Comparison of ENCODE assay signal across 18 cellular contexts in genomic region chr13:48501705-48502104, GRCh38. TPM values are rescaled to one million over a fixed set of nuclear protein-coding genes. Genes with fewer than 3 reads are reported as not detected.
DNase-seq lines count a peak whose midpoint lies in the region; ATAC-seq and TF ChIP-seq lines count a peak whose summit lies in the region.
"Had no signal": no experiment of that assay in that cellular context is flagged by ENCODE, and none has a peak within 500 bp of the region (broad histone marks: within the 10 kb centered on the region; RNA-seq: fewer than 3 reads in every experiment).

No MANE protein-coding gene starts in this region.

- DNase-seq in nucleus accumbens (lab: John Stamatoyannopoulos, UW) (no peak), head of caudate nucleus (no peak), hippocampal formation (lab: John Stamatoyannopoulos, UW) (no peak)
- DNase-seq in activated CD4-positive, alpha-beta T cell treated with anti-CD3 and anti-CD28 coated beads for 36 hours = no peak
- DNase-seq: activated CD4-positive, alpha-beta T cell treated with anti-CD3 and anti-CD28 coated beads, Interleukin-2, amount 50 U/mL, for 4 hours; Caco-2; cortex of kidney; GOT3; NCI-H1048 had no signal

- intact Hi-C loops in head of caudate nucleus (cut with DNase I) = no loop called here
- intact Hi-C loops in activated CD4-positive, alpha-beta T cell treated with anti-CD3 and anti-CD28 coated beads for 36 hours (cut with DNase I, micrococcal nuclease) = loop anchor here in 1 of 2 experiments (10.0 kb wide), 1 partner anchor 167 kb away; no protein-coding TSS in a partner anchor

- H3K27ac Mint-ChIP-seq in activated CD4-positive, alpha-beta T cell treated with anti-CD3 and anti-CD28 coated beads for 36 hours = no peak overlapping the region
- H3K27ac Mint-ChIP-seq: activated naive CD4-positive, alpha-beta T cell treated with anti-CD3 and anti-CD28 coated beads, Interleukin-2, amount 50 U/mL, for 72 hours; stimulated activated naive CD8-positive, alpha-beta T cell treated with anti-CD3 and anti-CD28 coated beads, Interleukin-15, Interleukin-2, amounts not matched to agents 100 ng/mL and 50 ng/mL, for 24 hours had no signal

- peaks cover 54% of the 10 kb centered on the region for H3K4me1 Mint-ChIP-seq in activated CD4-positive, alpha-beta T cell treated with anti-CD3 and anti-CD28 coated beads for 36 hours

- H3K27ac ChIP-seq in SU-DHL-6 (ENCODE audit: low read depth, low read length) (peak overlapping the region; percentile 66), skin epidermis (peak overlapping the region in 15 of 21 experiments; percentile 8 to 94 (median 72))
- H3K27ac ChIP-seq: parathyroid adenoma, SK-N-MC had no signal

- no peaks in the 10 kb centered on the region for H4K20me1 ChIP-seq in SU-DHL-6 (ENCODE audit: low read depth, low read length)

- no peak overlapping the region for H2AFZ ChIP-seq in SU-DHL-6 (ENCODE audit: low read depth, low read length, severe bottlenecking)
- H2AFZ ChIP-seq: parathyroid adenoma had no signal

- ATAC-seq in GM19043 (IDR thresholded peaks at IDR 0.05; ENCODE audit: low read depth, unreplicated experiment) (peak; percentile 41), HG03095 (IDR thresholded peaks at IDR 0.05; ENCODE audit: unreplicated experiment) (peak; percentile 31)
- no peak for ATAC-seq in activated CD4-positive, alpha-beta T cell treated with anti-CD3 and anti-CD28 coated beads for 36 hours
- ATAC-seq: activated naive CD4-positive, alpha-beta T cell treated with anti-CD3 and anti-CD28 coated beads, Interleukin-2, amount 50 U/mL, for 72 hours had no signal

- H3K9me3 Mint-ChIP-seq in activated CD4-positive, alpha-beta T cell treated with anti-CD3 and anti-CD28 coated beads for 36 hours (ENCODE audit: low read depth) = no peaks in the 10 kb centered on the region

- no peak overlapping the region for H3K4me3 Mint-ChIP-seq in activated CD4-positive, alpha-beta T cell treated with anti-CD3 and anti-CD28 coated beads for 36 hours
- H3K4me3 Mint-ChIP-seq: stimulated activated naive CD8-positive, alpha-beta T cell treated with anti-CD3 and anti-CD28 coated beads, Interleukin-15, Interleukin-2, amounts not matched to agents 100 ng/mL and 50 ng/mL, for 24 hours had no signal

- POLR2A ChIA-PET in activated CD4-positive, alpha-beta T cell treated with anti-CD3 and anti-CD28 coated beads for 36 hours (lab: Charles Lee) = no interaction called here

- H3K79me2 ChIP-seq in SU-DHL-6 (ENCODE audit: insufficient read depth, low read length) = no peaks in the 10 kb centered on the region
- H3K79me2 ChIP-seq: parathyroid adenoma had no signal

- no peaks in the 10 kb centered on the region for H3K27me3 Mint-ChIP-seq in activated CD4-positive, alpha-beta T cell treated with anti-CD3 and anti-CD28 coated beads for 36 hours
- H3K27me3 Mint-ChIP-seq: stimulated activated naive CD8-positive, alpha-beta T cell treated with anti-CD3 and anti-CD28 coated beads, Interleukin-15, Interleukin-2, amounts not matched to agents 100 ng/mL and 50 ng/mL, for 24 hours had no signal

- TF ChIP-seq CTCF in SU-DHL-6 (IDR thresholded peaks at IDR 0.05; ENCODE audit: insufficient read depth, low read length, poor library complexity, severe bottlenecking) = no peak

- H3K9ac ChIP-seq in SU-DHL-6 (ENCODE audit: low read length) = no peak overlapping the region; the same call in 1 of the 2 replicates
- H3K9ac ChIP-seq: parathyroid adenoma had no signal

- no peaks in the 10 kb centered on the region for H3K9me2 ChIP-seq in SU-DHL-6 (replicated peaks; ENCODE audit: insufficient read depth, low read length)

- H3K4me2 ChIP-seq in SU-DHL-6 (ENCODE audit: low read depth, low read length, poor library complexity, severe bottlenecking) = no peak overlapping the region

- no peaks in the 10 kb centered on the region for H3F3A ChIP-seq in SU-DHL-6 (ENCODE audit: insufficient read depth)

- no peaks in the 10 kb centered on the region for H3K27me3 ChIP-seq in SU-DHL-6 (ENCODE audit: low read length)

- H3K4me3 ChIP-seq in SU-DHL-6 (ENCODE audit: insufficient read depth, low read length, poor library complexity, severe bottlenecking) (no peak overlapping the region), skin epidermis (no peak overlapping the region)
- H3K4me3 ChIP-seq: lung, SK-N-MC had no signal

- H3K36me3 Mint-ChIP-seq in activated CD4-positive, alpha-beta T cell treated with anti-CD3 and anti-CD28 coated beads for 36 hours (ENCODE audit: low read depth) = no peaks in the 10 kb centered on the region

- H3K36me3 ChIP-seq in SU-DHL-6 (ENCODE audit: low read length) = no peaks in the 10 kb centered on the region

- CTCF ChIA-PET in activated CD4-positive, alpha-beta T cell treated with anti-CD3 and anti-CD28 coated beads for 36 hours (lab: Charles Lee) = no interaction called here

- H3K9me3 ChIP-seq in SU-DHL-6 (ENCODE audit: insufficient read depth, low read length) = no peaks in the 10 kb centered on the region
- H3K9me3 ChIP-seq: Caco-2 had no signal

RNA-seq across cellular contexts. Expression of gene RCBTB2, which starts 31.2 kb away (rescaled TPM):
- total RNA-seq in activated CD4-positive, alpha-beta T cell treated with anti-CD3 and anti-CD28 coated beads for 36 hours = 1 to 10 TPM; 1.1 to 1.6 TPM
